In genomic region chr13:113229791-113230190, GRCh38 we compare ENCODE assay signal across 1 cellular context.
TF ChIP-seq lines count a peak whose summit lies in the region.

No MANE protein-coding gene starts in this region.

TF ChIP-seq in HepG2, 621 proteins besides CTCF, POLR2A, EP300 and RAD21:
- no peak for TF ChIP-seq ZNF562 (CRISPR knock-in tag; IDR thresholded peaks at IDR 0.05; ENCODE audit: borderline replicate concordance)
- no peak for TF ChIP-seq NFKBIZ (CRISPR knock-in tag; IDR thresholded peaks at IDR 0.05)
- TF ChIP-seq AGO2 (optimal IDR thresholded peaks at IDR 0.05; ENCODE audit: low read depth, low read length) = peak; percentile 68
